ENCODE assay signal across 8 cellular contexts in the genomic region with DNA sequence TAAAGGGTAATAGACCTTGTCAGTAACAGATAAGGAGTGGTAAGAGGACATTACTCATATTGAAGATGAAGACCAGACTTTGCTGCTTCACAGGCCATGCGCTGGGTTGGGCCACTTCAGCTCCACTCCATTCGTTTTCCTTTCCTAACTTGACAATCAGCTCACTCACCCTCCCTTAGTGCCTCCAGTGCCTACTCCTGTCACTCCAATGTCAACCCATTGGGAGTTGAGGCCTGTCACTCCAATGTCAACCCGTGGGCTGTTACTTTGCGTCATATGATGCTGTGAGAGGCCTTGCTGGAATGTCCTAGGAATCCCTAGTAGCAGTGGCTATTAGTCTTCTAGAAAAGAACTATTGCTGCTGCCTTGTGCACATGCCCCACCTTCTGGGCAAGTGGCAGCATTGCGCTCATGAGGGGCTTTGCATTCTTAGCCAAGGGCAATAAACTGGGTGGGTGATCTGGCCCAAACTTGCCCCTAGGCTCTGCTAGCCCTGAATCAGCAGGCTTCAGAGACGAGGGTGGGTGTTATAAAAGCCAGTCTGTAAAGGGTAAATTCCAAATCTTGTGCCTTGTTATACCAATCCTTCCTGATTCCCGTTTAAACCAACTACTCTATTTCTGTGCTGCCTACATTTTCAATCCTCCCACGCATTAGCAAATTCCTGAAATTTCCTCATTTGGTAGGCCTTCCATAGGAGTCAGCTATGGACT. TPM values are rescaled to one million over a fixed set of nuclear protein-coding genes. Genes with fewer than 3 reads are reported as not detected.
DNase-seq lines count a peak whose midpoint lies in the region; ATAC-seq and TF ChIP-seq lines count a peak whose summit lies in the region.

No MANE protein-coding gene starts in this region.

- H3K27ac ChIP-seq in epithelial cell of prostate, result peak overlapping the region; percentile 50

- intact Hi-C loops in Caco-2 (cut with micrococcal nuclease; ENCODE audit: unreplicated experiment), result loop anchor here (1.0 to 5.0 kb wide), 3 partner anchors 43 to 97 kb away; no protein-coding TSS in a partner anchor

- H3K27me3 Mint-ChIP-seq in Caco-2 (ENCODE audit: insufficient read depth, unreplicated experiment) (no peaks in the 10 kb centered on the region), naive B cell (no peaks in the 10 kb centered on the region)
- H3K27me3 Mint-ChIP-seq in stimulated activated naive B cell treated with anti-CD40 and anti-IgM and Interleukin-4, amounts not matched to agents 10 μg/mL and 1 μg/mL and 100 μg/mL, for 72 hours, result no peaks in the 10 kb centered on the region

- H3K4me3 Mint-ChIP-seq in Caco-2 (ENCODE audit: unreplicated experiment) (no peak overlapping the region), naive B cell (no peak overlapping the region)
- no peak overlapping the region for H3K4me3 Mint-ChIP-seq in stimulated activated naive B cell treated with anti-CD40 and anti-IgM and Interleukin-4, amounts not matched to agents 10 μg/mL and 1 μg/mL and 100 μg/mL, for 72 hours

- H3K9me3 ChIP-seq in Caco-2, result no peaks in the 10 kb centered on the region

- ATAC-seq in HG03571 (IDR thresholded peaks at IDR 0.05; ENCODE audit: unreplicated experiment) (peak; percentile 51), naive B cell (ENCODE audit: low read depth in 2 of 2) (peak; percentile 67 to 76)
- ATAC-seq in stimulated activated naive B cell treated with anti-CD40 and anti-IgM and Interleukin-4, amounts not matched to agents 10 μg/mL and 1 μg/mL and 100 μg/mL, for 72 hours (replicated peaks), result peak; percentile 62 to 70

- H3K36me3 Mint-ChIP-seq in Caco-2 (ENCODE audit: insufficient read depth, unreplicated experiment) (peaks cover 57% of the 10 kb centered on the region), naive B cell (peaks cover 0 to 18% of the 10 kb centered on the region in 2 donors)
- peaks cover 13 to 28% of the 10 kb centered on the region in 2 donors for H3K36me3 Mint-ChIP-seq in stimulated activated naive B cell treated with anti-CD40 and anti-IgM and Interleukin-4, amounts not matched to agents 10 μg/mL and 1 μg/mL and 100 μg/mL, for 72 hours

- no peaks in the 10 kb centered on the region; the same call in 1 of the 2 replicates for H3K36me3 ChIP-seq in Caco-2 (ENCODE audit: control insufficient read depth, insufficient read depth, low read length)

- POLR2A ChIA-PET in Caco-2 (lab: Charles Lee), result no interaction called here

- peak overlapping the region; percentile 81 for H3K27ac Mint-ChIP-seq in Caco-2 (ENCODE audit: unreplicated experiment)
- peak overlapping the region in 2 of 6 donors; percentile 32 to 88 for H3K27ac Mint-ChIP-seq in naive B cell
- H3K27ac Mint-ChIP-seq in stimulated activated naive B cell treated with anti-CD40 and anti-IgM and Interleukin-4, amounts not matched to agents 10 μg/mL and 1 μg/mL and 100 μg/mL, for 72 hours, result no peak overlapping the region

- H3K4me1 ChIP-seq in Caco-2, result peaks cover 6% of the 10 kb centered on the region; the same call in 1 of the 2 replicates

- no TSS peak for BruUV-seq in Caco-2 (replicated peaks; lab: Mats Ljungman, UMichigan)

- no peak overlapping the region for H3K4me3 ChIP-seq in Caco-2 (ENCODE audit: low read depth, low read length)

- H3K4me1 Mint-ChIP-seq in Caco-2 (ENCODE audit: low read depth, unreplicated experiment) (peaks cover 14% of the 10 kb centered on the region), naive B cell (peaks cover 4 to 11% (median 5%) of the 10 kb centered on the region in 3 donors)
- H3K4me1 Mint-ChIP-seq in stimulated activated naive B cell treated with anti-CD40 and anti-IgM and Interleukin-4, amounts not matched to agents 10 μg/mL and 1 μg/mL and 100 μg/mL, for 72 hours, result peaks cover 9 to 22% of the 10 kb centered on the region in 2 donors

- H3K9me3 Mint-ChIP-seq in Caco-2 (ENCODE audit: unreplicated experiment) (no peaks in the 10 kb centered on the region), naive B cell (no peaks in the 10 kb centered on the region)
- no peaks in the 10 kb centered on the region for H3K9me3 Mint-ChIP-seq in stimulated activated naive B cell treated with anti-CD40 and anti-IgM and Interleukin-4, amounts not matched to agents 10 μg/mL and 1 μg/mL and 100 μg/mL, for 72 hours

- H3K27me3 ChIP-seq in Caco-2 (replicated peaks; ENCODE audit: control insufficient read depth, insufficient read depth, low read length), result no peaks in the 10 kb centered on the region

- TF ChIP-seq CTCF in Caco-2 (IDR thresholded peaks at IDR 0.05; ENCODE audit: insufficient read depth in 1 of 2, low read depth in 1 of 2, low read length in 1 of 2, severe bottlenecking in 1 of 2, unreplicated experiment in 1 of 2), result peak; percentile 84 to 85

- DNase-seq in Caco-2, result peak; percentile 76 to 82
- peak; percentile 36 for DNase-seq in NOMO-1 treated with DMSO at 0.1 percent for 48 hours (lab: John Stamatoyannopoulos, UW; ENCODE audit: unreplicated experiment)
- DNase-seq in activated CD8-positive, alpha-beta memory T cell treated with anti-CD3 and anti-CD28 coated beads, Interleukin-2, amount 50 U/mL, for 48 hours, result peak; percentile 74
- DNase-seq in epithelial cell of prostate (ENCODE audit: low read depth, low spot score), result no peak
- peak; percentile 44 for DNase-seq in naive B cell
- peak; percentile 32 for DNase-seq in stimulated activated naive B cell treated with anti-CD40 and anti-IgM and Interleukin-4, amounts not matched to agents 10 μg/mL and 1 μg/mL and 100 μg/mL, for 72 hours
- DNase-seq in cerebellar nuclear complex (lab: John Stamatoyannopoulos, UW), result no peak

- CTCF ChIA-PET in Caco-2 (lab: Charles Lee), result interaction anchor here (1.1 to 2.0 kb wide), 3 partner anchors 42 to 408 kb away, joined by 3 to 15 read pairs (median 3); a partner anchor contains a TSS

RNA-seq across cellular contexts. Expression of a gene that starts 36.1 kb away (rescaled TPM):
- 97.2 and 104 TPM in 2 replicates for total RNA-seq in Caco-2 (2022)
- polyA plus RNA-seq in naive B cell (ENCODE audit: low read depth in 6 of 6), result 10 to 100 TPM; 17.3 to 56.0 (median 33.5) TPM

RNA-seq across cellular contexts. Expression of a gene that starts 51.7 kb away (rescaled TPM):
- 740 and 781 TPM in 2 replicates for total RNA-seq in Caco-2 (2022)
- polyA plus RNA-seq in naive B cell (ENCODE audit: low read depth in 6 of 6), result 1,000 to 10,000 TPM in 1 of 6 donors, 100 to 1,000 TPM in 5; 711 to 1,110 (median 809) TPM

Comparison
In these comparisons a context has a peak if more than half of its experiments do, and no peak if none do; other contexts are left out.
1. DNase-seq: peak in Caco-2 (2 of 2), NOMO-1 treated with DMSO at 0.1 percent for 48 hours (single experiment), activated CD8-positive, alpha-beta memory T cell treated with anti-CD3 and anti-CD28 coated beads, Interleukin-2, amount 50 U/mL, for 48 hours (single experiment), naive B cell (single experiment) and stimulated activated naive B cell treated with anti-CD40 and anti-IgM and Interleukin-4, amounts not matched to agents 10 μg/mL and 1 μg/mL and 100 μg/mL, for 72 hours (single experiment); none in epithelial cell of prostate (single experiment) and cerebellar nuclear complex (0 of 2).
2. Peak in every context shown above with its lines, with median percentiles within 50 percentile points of each other: ATAC-seq.